ENCODE assay signal across 9 cellular contexts in genomic region chr4:2818351-2818939, GRCh38. TPM values are rescaled to one million over a fixed set of nuclear protein-coding genes. Genes with fewer than 3 reads are reported as not detected.
DNase-seq lines count a peak whose midpoint lies in the region; ATAC-seq and TF ChIP-seq lines count a peak whose summit lies in the region.
"Had no signal": no experiment of that assay in that cellular context is flagged by ENCODE, and none has a peak within 500 bp of the region (broad histone marks: within the 10 kb centered on the region; RNA-seq: fewer than 3 reads in every experiment).

No MANE protein-coding gene starts in this region.

- H3K27me3 ChIP-seq in psoas muscle (ENCODE audit: insufficient read depth in 3 of 3, low read length in 2 of 3) = no peaks in the 10 kb centered on the region

- H3K36me3 ChIP-seq in OCI-LY7 (ENCODE audit: insufficient read depth, low read length) (no peaks in the 10 kb centered on the region), psoas muscle (ENCODE audit: insufficient read depth in 1 of 2, low read depth in 1 of 2) (peaks cover 2 to 18% of the 10 kb centered on the region in 2 donors)

- H3K9me3 ChIP-seq in OCI-LY7 (ENCODE audit: low read length) (no peaks in the 10 kb centered on the region), psoas muscle (no peaks in the 10 kb centered on the region)

- ATAC-seq in psoas muscle = peak in 3 of 4 donors; percentile 12 to 15 (median 14)
- no peak for ATAC-seq in GM19328 (IDR thresholded peaks at IDR 0.05; ENCODE audit: unreplicated experiment)
- ATAC-seq: Panc1 had no signal

- no peak overlapping the region; the same call in 1 of the 2 replicates for H3K4me2 ChIP-seq in OCI-LY7 (ENCODE audit: low read length)

- DNase-seq in GM03348 (ENCODE audit: low spot score) (peak; percentile 63), OCI-LY7 (ENCODE audit: low spot score) (no peak), fibroblast of villous mesenchyme (ENCODE audit: low read depth) (no peak), psoas muscle (peak; percentile 17 to 53), DMS 273 (lab: John Stamatoyannopoulos, UW; ENCODE audit: unreplicated experiment) (no peak), SW 1271 (lab: John Stamatoyannopoulos, UW) (no peak), CD1c-positive myeloid dendritic cell (ENCODE audit: extremely low spot score) (no peak)

- H3K79me2 ChIP-seq in OCI-LY7 (ENCODE audit: insufficient read depth, low read depth, low read length) = no peaks in the 10 kb centered on the region

- H3K4me3 ChIP-seq in OCI-LY7 (ENCODE audit: low read depth, low read length, poor library complexity, severe bottlenecking) (peak overlapping the region; percentile 18), fibroblast of villous mesenchyme (ENCODE audit: low read depth, low read length) (peak overlapping the region; percentile 47), psoas muscle (peak overlapping the region; percentile 70)

- CTCF ChIA-PET in OCI-LY7 (lab: Charles Lee; ENCODE audit: unreplicated experiment) = no interaction called here

- no TSS peak for BruUV-seq in OCI-LY7 (replicated peaks; lab: Mats Ljungman, UMichigan)

- POLR2A ChIA-PET in OCI-LY7 (lab: Charles Lee) = interaction anchor here (0.5 kb wide), 1 partner anchor 31 kb away, joined by 4 read pairs; no protein-coding TSS in a partner anchor

- H3K27ac ChIP-seq in OCI-LY7 (ENCODE audit: low read depth, low read length, poor library complexity, severe bottlenecking) (no peak overlapping the region), psoas muscle (no peak overlapping the region)

- 6 to 12% (median 11%) methylated on average over 34 to 54 of the region's 54 CpGs for WGBS in psoas muscle, 3 donors

- intact Hi-C loops in OCI-LY7 (cut with micrococcal nuclease; ENCODE audit: unreplicated experiment) (no loop called here), psoas muscle (cut with DNase I) (no loop called here)

- H3K9me2 ChIP-seq in OCI-LY7 (ENCODE audit: insufficient read depth, low read length) = no peaks in the 10 kb centered on the region

- H2AFZ ChIP-seq in OCI-LY7 (ENCODE audit: low read length) = no peak overlapping the region

- H4K20me1 ChIP-seq in OCI-LY7 (ENCODE audit: insufficient read depth, low read length) = no peaks in the 10 kb centered on the region

- TF ChIP-seq CTCF in OCI-LY7 (conservative IDR thresholded peaks at IDR 0.05; ENCODE audit: low read length) = no peak
- TF ChIP-seq CTCF in fibroblast of villous mesenchyme (IDR thresholded peaks at IDR 0.05; ENCODE audit: insufficient read depth, low read depth, low read length) = no peak
- TF ChIP-seq CTCF in psoas muscle (IDR thresholded peaks at IDR 0.05) = no peak

- H3K4me1 ChIP-seq in OCI-LY7 (ENCODE audit: insufficient read depth, low read length, poor library complexity, severe bottlenecking) (peaks cover 19% of the 10 kb centered on the region), psoas muscle (peaks cover 12% of the 10 kb centered on the region)

RNA-seq across cellular contexts. Expression of gene ADD1, which starts 25.2 kb away (rescaled TPM):
- 77.1 and 85.3 TPM in 2 replicates for total RNA-seq in OCI-LY7 (2014; rRNA removed; shearing (Covaris generic))
- total RNA-seq in OCI-LY7 (2022) (108 TPM in 2 replicates), fibroblast of villous mesenchyme (212 and 235 TPM in 2 replicates), psoas muscle (100 to 1,000 TPM; 163 to 214 (median 187) TPM)
- 100 to 1,000 TPM; 124 to 224 (median 126) TPM for polyA plus RNA-seq in psoas muscle

RNA-seq across cellular contexts. Expression of gene SH3BP2, which starts 25.6 kb away (rescaled TPM):
- total RNA-seq in OCI-LY7 (2014; rRNA removed; shearing (Covaris generic)) = 6.9 and 10.9 TPM in 2 replicates
- 23.8 and 31.6 TPM in 2 replicates for total RNA-seq in OCI-LY7 (2022)
- 23.3 and 27.4 TPM in 2 replicates for total RNA-seq in fibroblast of villous mesenchyme
- total RNA-seq in psoas muscle = 10 to 100 TPM; 12.4 to 18.1 (median 13.9) TPM
- polyA plus RNA-seq in psoas muscle = 10 to 100 TPM in 1 of 3 donors, 1 to 10 TPM in 2; 7.1 to 13.1 (median 8.0) TPM

Comparison
In these comparisons a context has a peak if more than half of its experiments do, and no peak if none do; other contexts are left out.
1. DNase-seq: peak in GM03348 (single experiment) and psoas muscle (2 of 2); none in OCI-LY7 (single experiment), fibroblast of villous mesenchyme (single experiment), DMS 273 (single experiment), SW 1271 (0 of 2) and CD1c-positive myeloid dendritic cell (single experiment).
2. H3K4me3 ChIP-seq: peak in every context shown above with its lines; median percentile 70 in psoas muscle; 47 in fibroblast of villous mesenchyme; 18 in OCI-LY7.